In the genomic region with DNA sequence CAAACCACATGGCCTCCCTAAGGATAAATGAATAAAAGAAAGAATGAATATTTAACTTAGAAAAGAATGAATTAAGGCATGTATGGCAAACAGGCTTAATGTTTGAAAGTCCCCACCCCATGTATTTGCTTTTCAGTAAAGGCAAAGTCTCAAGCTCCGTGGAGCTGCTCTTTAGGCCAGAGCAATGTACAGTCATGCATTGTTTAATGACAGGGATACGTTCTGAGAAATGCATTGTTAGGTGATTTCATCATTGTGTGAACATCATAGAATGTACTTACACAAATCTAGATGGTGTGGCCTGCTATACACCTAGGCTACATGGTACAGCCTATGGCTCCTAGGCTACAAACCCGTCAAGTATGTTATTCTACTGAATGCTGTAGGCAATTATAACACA, we compare ENCODE assay signal across 24 cellular contexts. TPM values are rescaled to one million over a fixed set of nuclear protein-coding genes. Genes with fewer than 3 reads are reported as not detected.
DNase-seq lines count a peak whose midpoint lies in the region; ATAC-seq, FAIRE-seq and TF ChIP-seq lines count a peak whose summit lies in the region.
"Had no signal": no experiment of that assay in that cellular context is flagged by ENCODE, and none has a peak within 500 bp of the region (broad histone marks: within the 10 kb centered on the region; RNA-seq: fewer than 3 reads in every experiment).

No MANE protein-coding gene starts in this region.

- H3K36me3 ChIP-seq in Karpas-422 (ENCODE audit: insufficient read depth, low read length), result no peaks in the 10 kb centered on the region
- no peaks in the 10 kb centered on the region for H3K36me3 ChIP-seq in bronchial epithelial cell (ENCODE audit: control insufficient read depth, insufficient read depth, low read length)
- H3K36me3 ChIP-seq in mucosa of descending colon (ENCODE audit: low read depth), result no peaks in the 10 kb centered on the region
- H3K36me3 ChIP-seq in colonic mucosa, result no peaks in the 10 kb centered on the region
- H3K36me3 ChIP-seq in CD8-positive, alpha-beta T cell (ENCODE audit: insufficient read depth, low read length), result no peaks in the 10 kb centered on the region
- H3K36me3 ChIP-seq: BLaER1 had no signal

- H3K4me3 ChIP-seq in Karpas-422 (ENCODE audit: low read length) (no peak overlapping the region), bronchial epithelial cell (ENCODE audit: low read depth, low read length) (no peak overlapping the region), mucosa of descending colon (no peak overlapping the region), colonic mucosa (no peak overlapping the region)
- H3K4me3 ChIP-seq in CD8-positive, alpha-beta T cell (ENCODE audit: low read depth, low read length), result no peak overlapping the region
- H3K4me3 ChIP-seq: BLaER1, GM12878, GM23248 had no signal

- no peak overlapping the region for H3K4me2 ChIP-seq in Karpas-422 (ENCODE audit: low read depth, low read length, poor library complexity, severe bottlenecking)
- H3K4me2 ChIP-seq: BLaER1 had no signal

- H3K27ac ChIP-seq in 22Rv1 (0 out of 2 replicates have a peak overlapping the region, but pooled peaks have one; percentile 91), Karpas-422 (ENCODE audit: low read length) (no peak overlapping the region), colonic mucosa (no peak overlapping the region)
- H3K27ac ChIP-seq in CD8-positive, alpha-beta T cell (ENCODE audit: low read depth, low read length), result no peak overlapping the region
- H3K27ac ChIP-seq: BLaER1, C4-2B, GM23248 had no signal

- H4K20me1 ChIP-seq in Karpas-422 (ENCODE audit: insufficient read depth, low read depth, low read length), result no peaks in the 10 kb centered on the region
- H4K20me1 ChIP-seq: BLaER1 had no signal

- POLR2A ChIA-PET in CD8-positive, alpha-beta T cell (lab: Charles Lee), result no interaction called here

- intact Hi-C loops in mucosa of descending colon (cut with DNase I, micrococcal nuclease) (no loop called here), colonic mucosa (cut with DNase I) (no loop called here)
- intact Hi-C loops in CD8-positive, alpha-beta T cell (cut with DNase I, micrococcal nuclease), result no loop called here

- H3K9me3 Mint-ChIP-seq in activated naive CD4-positive, alpha-beta T cell treated with anti-CD3 and anti-CD28 coated beads, Interleukin-2, amount 10 ng/mL, durations not matched to agents 7 days and 5 days, result no peaks in the 10 kb centered on the region
- H3K9me3 Mint-ChIP-seq in CD8-positive, alpha-beta T cell, result no peaks in the 10 kb centered on the region

- H3K27me3 ChIP-seq in Karpas-422 (ENCODE audit: low read length) (no peaks in the 10 kb centered on the region), bronchial epithelial cell (ENCODE audit: control insufficient read depth, insufficient read depth, low read length) (peaks cover 2% of the 10 kb centered on the region), colonic mucosa (no peaks in the 10 kb centered on the region)
- H3K27me3 ChIP-seq in CD8-positive, alpha-beta T cell (ENCODE audit: insufficient read depth, low read length), result no peaks in the 10 kb centered on the region
- H3K27me3 ChIP-seq: BLaER1 had no signal

- H3K4me1 ChIP-seq in Karpas-422 (ENCODE audit: low read length) (no peaks in the 10 kb centered on the region), mucosa of descending colon (ENCODE audit: low read depth) (no peaks in the 10 kb centered on the region), colonic mucosa (no peaks in the 10 kb centered on the region)
- H3K4me1 ChIP-seq in CD8-positive, alpha-beta T cell (ENCODE audit: insufficient read depth, low read length), result no peaks in the 10 kb centered on the region

- peak; percentile 71 for ATAC-seq in mucosa of descending colon
- ATAC-seq in CD8-positive, alpha-beta T cell, result no peak
- ATAC-seq: GM12878 had no signal

- H3K9ac ChIP-seq in Karpas-422 (ENCODE audit: low read length), result no peak overlapping the region
- H3K9ac ChIP-seq in colonic mucosa (ENCODE audit: low read depth in 2 of 2, low read length in 2 of 2), result no peak overlapping the region
- H3K9ac ChIP-seq: BLaER1, GM23248 had no signal

- FAIRE-seq in bronchial epithelial cell (lab: Jason Lieb, UNC), result no peak
- FAIRE-seq: A204.1, D721Med, GM12878, GM19239, H1 had no signal

- H3K79me2 ChIP-seq in Karpas-422 (ENCODE audit: low read length), result no peaks in the 10 kb centered on the region

- no peak overlapping the region for H2AFZ ChIP-seq in Karpas-422 (ENCODE audit: low read length)
- H2AFZ ChIP-seq: GM23248 had no signal

- H3K9me3 ChIP-seq in Karpas-422 (ENCODE audit: low read length), result no peaks in the 10 kb centered on the region
- no peaks in the 10 kb centered on the region for H3K9me3 ChIP-seq in mucosa of descending colon
- no peaks in the 10 kb centered on the region for H3K9me3 ChIP-seq in colonic mucosa
- H3K9me3 ChIP-seq in CD8-positive, alpha-beta T cell (ENCODE audit: low read length), result no peaks in the 10 kb centered on the region
- H3K9me3 ChIP-seq: BLaER1 had no signal

- H3K4me3 Mint-ChIP-seq in activated naive CD4-positive, alpha-beta T cell treated with anti-CD3 and anti-CD28 coated beads, Interleukin-2, amount 10 ng/mL, durations not matched to agents 7 days and 5 days, result no peak overlapping the region
- H3K4me3 Mint-ChIP-seq in CD8-positive, alpha-beta T cell, result no peak overlapping the region
- H3K4me3 Mint-ChIP-seq: B cell; CD4-positive, CD25-positive, alpha-beta regulatory T cell; CD8-positive, alpha-beta memory T cell had no signal

- DNase-seq in Karpas-422, result peak; percentile 21
- DNase-seq in bronchial epithelial cell (ENCODE audit: low read depth), result peak; percentile 25
- no peak for DNase-seq in mucosa of descending colon
- DNase-seq in activated naive CD4-positive, alpha-beta T cell treated with anti-CD3 and anti-CD28 coated beads, Interleukin-2, amount 10 ng/mL, durations not matched to agents 7 days and 5 days, result no peak
- no peak for DNase-seq in colonic mucosa
- no peak for DNase-seq in CD8-positive, alpha-beta T cell
- DNase-seq: CD4-positive, CD25-positive, alpha-beta regulatory T cell; CD8-positive, alpha-beta memory T cell; DMS 273 treated with DMSO at 0.1 percent for 48 hours; DMS79; EL; GDM1; GM23248; H7; HCEC 1CT had no signal

- CTCF ChIA-PET in activated naive CD4-positive, alpha-beta T cell treated with anti-CD3 and anti-CD28 coated beads, Interleukin-2, amount 10 ng/mL, durations not matched to agents 7 days and 5 days (lab: Charles Lee), result no interaction called here
- CTCF ChIA-PET in CD8-positive, alpha-beta T cell (lab: Charles Lee), result no interaction called here

- H3K9me2 ChIP-seq in Karpas-422 (replicated peaks; ENCODE audit: insufficient read depth, low read length), result no peaks in the 10 kb centered on the region

- H3K27ac Mint-ChIP-seq in activated naive CD4-positive, alpha-beta T cell treated with anti-CD3 and anti-CD28 coated beads, Interleukin-2, amount 10 ng/mL, durations not matched to agents 7 days and 5 days, result no peak overlapping the region
- H3K27ac Mint-ChIP-seq in CD8-positive, alpha-beta T cell, result no peak overlapping the region
- H3K27ac Mint-ChIP-seq: B cell; CD4-positive, CD25-positive, alpha-beta regulatory T cell; CD8-positive, alpha-beta memory T cell had no signal

- no peaks in the 10 kb centered on the region for H3K36me3 Mint-ChIP-seq in activated naive CD4-positive, alpha-beta T cell treated with anti-CD3 and anti-CD28 coated beads, Interleukin-2, amount 10 ng/mL, durations not matched to agents 7 days and 5 days
- H3K36me3 Mint-ChIP-seq in CD8-positive, alpha-beta T cell, result no peaks in the 10 kb centered on the region
- H3K36me3 Mint-ChIP-seq: CD4-positive, CD25-positive, alpha-beta regulatory T cell; CD8-positive, alpha-beta memory T cell had no signal

- H3K27me3 Mint-ChIP-seq in activated naive CD4-positive, alpha-beta T cell treated with anti-CD3 and anti-CD28 coated beads, Interleukin-2, amount 10 ng/mL, durations not matched to agents 7 days and 5 days, result no peaks in the 10 kb centered on the region
- peaks cover 25% of the 10 kb centered on the region for H3K27me3 Mint-ChIP-seq in CD8-positive, alpha-beta T cell (ENCODE audit: low read depth)
- H3K27me3 Mint-ChIP-seq: CD4-positive, CD25-positive, alpha-beta regulatory T cell had no signal

- no peak for TF ChIP-seq CTCF in 22Rv1 (IDR thresholded peaks at IDR 0.05)
- TF ChIP-seq CTCF in bronchial epithelial cell (IDR thresholded peaks at IDR 0.05; ENCODE audit: insufficient read depth, low read length, severe bottlenecking), result no peak
- no peak for TF ChIP-seq CTCF in mucosa of descending colon (IDR thresholded peaks at IDR 0.05)
- no peak for TF ChIP-seq CTCF in colonic mucosa (IDR thresholded peaks at IDR 0.05)
- TF ChIP-seq CTCF in CD8-positive, alpha-beta T cell (IDR thresholded peaks at IDR 0.05), result no peak

- no peaks in the 10 kb centered on the region for H3K4me1 Mint-ChIP-seq in activated naive CD4-positive, alpha-beta T cell treated with anti-CD3 and anti-CD28 coated beads, Interleukin-2, amount 10 ng/mL, durations not matched to agents 7 days and 5 days
- H3K4me1 Mint-ChIP-seq in CD8-positive, alpha-beta T cell (ENCODE audit: low read depth), result no peaks in the 10 kb centered on the region
- H3K4me1 Mint-ChIP-seq: B cell; CD4-positive, CD25-positive, alpha-beta regulatory T cell; CD8-positive, alpha-beta memory T cell had no signal

RNA-seq across cellular contexts. Expression of gene SPATA6, which starts 51.5 kb away (rescaled TPM):
- 0.30 TPM in 1 of 2 replicates, not detected in the other for total RNA-seq in Karpas-422 (2014; rRNA removed; shearing (Covaris generic); ENCODE audit: low replicate concordance)
- total RNA-seq in bronchial epithelial cell, result 0.79 and 2.0 TPM in 2 replicates
- 10 to 100 TPM; 15.7 to 26.9 (median 15.8) TPM for total RNA-seq in mucosa of descending colon
- 1 to 10 TPM; 9.1 to 9.4 TPM for total RNA-seq in colonic mucosa
- 1 to 10 TPM; 2.1 to 2.5 TPM for total RNA-seq in CD8-positive, alpha-beta T cell
- total RNA-seq: GM12878 had no signal

Comparison
In these comparisons a context has a peak if more than half of its experiments do, and no peak if none do; other contexts are left out.
1. DNase-seq: peak in Karpas-422 (single experiment) and bronchial epithelial cell (single experiment); none in mucosa of descending colon (0 of 3), activated naive CD4-positive, alpha-beta T cell treated with anti-CD3 and anti-CD28 coated beads, Interleukin-2, amount 10 ng/mL, durations not matched to agents 7 days and 5 days (single experiment), colonic mucosa (single experiment) and CD8-positive, alpha-beta T cell (0 of 7).